In genomic region chr7:92133133-92133736, GRCh38 we compare ENCODE assay signal across 1 cellular context.
TF ChIP-seq lines count a peak whose summit lies in the region.

No MANE protein-coding gene starts in this region.

TF ChIP-seq in K562, 482 proteins besides CTCF, POLR2A, EP300 and RAD21 (continued from another document and continues in another):
- TF ChIP-seq ZNF395 (CRISPR knock-in tag; IDR thresholded peaks at IDR 0.05) (no peak), STAT6 (CRISPR knock-in tag; IDR thresholded peaks at IDR 0.05) (0 out of 2 replicates have a peak, but pooled peaks have one; percentile 4), HMG20B (CRISPR knock-in tag; IDR thresholded peaks at IDR 0.05) (no peak), ZNF311 (CRISPR knock-in tag; IDR thresholded peaks at IDR 0.05) (no peak), RAD51 (IDR thresholded peaks at IDR 0.05; ENCODE audit: borderline replicate concordance, low read depth) (no peak), SRF (CRISPR knock-in tag; IDR thresholded peaks at IDR 0.05) (no peak), CBX1 (IDR thresholded peaks at IDR 0.05; ENCODE audit: low read depth) (no peak), POLR2H (tag; IDR thresholded peaks at IDR 0.05; ENCODE audit: low read depth) (no peak), KLF16 (IDR thresholded peaks at IDR 0.05) (no peak), TAL1 (IDR thresholded peaks at IDR 0.05) (no peak), MEF2A (IDR thresholded peaks at IDR 0.05; ENCODE audit: control insufficient read depth, low read depth, low read length) (no peak), ZNF639 (CRISPR knock-in tag; conservative IDR thresholded peaks at IDR 0.05 in 1 of 2, IDR thresholded peaks at IDR 0.05 in 1 of 2) (0 out of 4 replicates have a peak, but pooled peaks of 1 of the 2 experiments have one; percentile 11), E2F1 (CRISPR knock-in tag; IDR thresholded peaks at IDR 0.05) (no peak), ZBTB11 (CRISPR knock-in tag; IDR thresholded peaks at IDR 0.05) (no peak), DPF2 (IDR thresholded peaks at IDR 0.05) (no peak), MIER1 (IDR thresholded peaks at IDR 0.05; ENCODE audit: low read depth) (peak; percentile 46; the same call in 1 of the 2 replicates), SFPQ (IDR thresholded peaks at IDR 0.05; ENCODE audit: low read depth, low read length) (no peak), FOXP1 (CRISPR knock-in tag; IDR thresholded peaks at IDR 0.05) (no peak), ZNF408 (CRISPR knock-in tag; IDR thresholded peaks at IDR 0.05; ENCODE audit: low read depth) (no peak), TSC22D4 (tag; IDR thresholded peaks at IDR 0.05) (no peak), DDX20 (tag; IDR thresholded peaks at IDR 0.05; ENCODE audit: low read depth) (no peak), AFF4 (CRISPR knock-in tag; IDR thresholded peaks at IDR 0.05) (no peak; the same call in 1 of the 2 replicates), TRIM25 (IDR thresholded peaks at IDR 0.05; ENCODE audit: borderline replicate concordance) (0 out of 2 replicates have a peak, but pooled peaks have one; percentile 53), SMARCA4 (IDR thresholded peaks at IDR 0.05) (peak; percentile 31; the same call in 1 of the 2 replicates), NUFIP1 (IDR thresholded peaks at IDR 0.05; ENCODE audit: partially characterized antibody) (no peak), HEY1 (CRISPR knock-in tag; IDR thresholded peaks at IDR 0.05; ENCODE audit: borderline replicate concordance) (no peak)
- TF ChIP-seq, protein P1, sequence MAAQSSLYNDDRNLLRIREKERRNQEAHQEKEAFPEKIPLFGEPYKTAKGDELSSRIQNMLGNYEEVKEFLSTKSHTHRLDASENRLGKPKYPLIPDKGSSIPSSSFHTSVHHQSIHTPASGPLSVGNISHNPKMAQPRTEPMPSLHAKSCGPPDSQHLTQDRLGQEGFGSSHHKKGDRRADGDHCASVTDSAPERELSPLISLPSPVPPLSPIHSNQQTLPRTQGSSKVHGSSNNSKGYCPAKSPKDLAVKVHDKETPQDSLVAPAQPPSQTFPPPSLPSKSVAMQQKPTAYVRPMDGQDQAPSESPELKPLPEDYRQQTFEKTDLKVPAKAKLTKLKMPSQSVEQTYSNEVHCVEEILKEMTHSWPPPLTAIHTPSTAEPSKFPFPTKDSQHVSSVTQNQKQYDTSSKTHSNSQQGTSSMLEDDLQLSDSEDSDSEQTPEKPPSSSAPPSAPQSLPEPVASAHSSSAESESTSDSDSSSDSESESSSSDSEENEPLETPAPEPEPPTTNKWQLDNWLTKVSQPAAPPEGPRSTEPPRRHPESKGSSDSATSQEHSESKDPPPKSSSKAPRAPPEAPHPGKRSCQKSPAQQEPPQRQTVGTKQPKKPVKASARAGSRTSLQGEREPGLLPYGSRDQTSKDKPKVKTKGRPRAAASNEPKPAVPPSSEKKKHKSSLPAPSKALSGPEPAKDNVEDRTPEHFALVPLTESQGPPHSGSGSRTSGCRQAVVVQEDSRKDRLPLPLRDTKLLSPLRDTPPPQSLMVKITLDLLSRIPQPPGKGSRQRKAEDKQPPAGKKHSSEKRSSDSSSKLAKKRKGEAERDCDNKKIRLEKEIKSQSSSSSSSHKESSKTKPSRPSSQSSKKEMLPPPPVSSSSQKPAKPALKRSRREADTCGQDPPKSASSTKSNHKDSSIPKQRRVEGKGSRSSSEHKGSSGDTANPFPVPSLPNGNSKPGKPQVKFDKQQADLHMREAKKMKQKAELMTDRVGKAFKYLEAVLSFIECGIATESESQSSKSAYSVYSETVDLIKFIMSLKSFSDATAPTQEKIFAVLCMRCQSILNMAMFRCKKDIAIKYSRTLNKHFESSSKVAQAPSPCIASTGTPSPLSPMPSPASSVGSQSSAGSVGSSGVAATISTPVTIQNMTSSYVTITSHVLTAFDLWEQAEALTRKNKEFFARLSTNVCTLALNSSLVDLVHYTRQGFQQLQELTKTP (IDR thresholded peaks at IDR 0.05; ENCODE audit: low read depth in 1 of 2, partially characterized antibody in 2 of 2) = peak in 1 of 2 experiments; percentile 26
